28 cellular contexts compared by ENCODE assay signal in genomic region chr4:55031158-55031557, GRCh38.
"Had no signal": no experiment of that assay in that cellular context is flagged by ENCODE, and none has a peak within 500 bp of the region (broad histone marks: within the 10 kb centered on the region; RNA-seq: fewer than 3 reads in every experiment).

No MANE protein-coding gene starts in this region.

- H3K36me3 ChIP-seq: gastrocnemius medialis, neural progenitor cell, prostate gland, right atrium auricular region, sigmoid colon, spleen, tibial artery had no signal

- H3K4me3 ChIP-seq: gastrocnemius medialis, lung, mucosa of descending colon, neural progenitor cell, prostate gland, right atrium auricular region, sigmoid colon, spleen, testis, tibial artery had no signal

- ATAC-seq: effector memory CD8-positive, alpha-beta T cell; gastrocnemius medialis; left colon; left ventricle myocardium superior; mucosa of descending colon; natural killer cell treated with Interleukin-12 subunit alpha and Interleukin-12 subunit beta and Interleukin-15 and Interleukin-18, amount 100 ng/mL, for 72 hours; stimulated activated memory B cell treated with anti-CD40 and anti-IgM and Interleukin-4, amounts not matched to agents 10 μg/mL and 1 μg/mL and 100 μg/mL, for 72 hours; stimulated activated naive CD8-positive, alpha-beta T cell treated with anti-CD3 and anti-CD28 coated beads, Interleukin-15, Interleukin-2, amounts not matched to agents 100 U/mL and 50 U/mL, for 24 hours had no signal

- H3K9me3 ChIP-seq: gastrocnemius medialis, mucosa of descending colon, prostate gland, right atrium auricular region, sigmoid colon, spleen, testis, tibial artery had no signal

- H3K27me3 ChIP-seq: gastrocnemius medialis, right atrium auricular region, sigmoid colon, testis, tibial artery had no signal

- H3K4me1 ChIP-seq: gastrocnemius medialis, parathyroid adenoma, sigmoid colon, spleen, testis had no signal

- H3K27ac ChIP-seq: gastrocnemius medialis, neural progenitor cell, parathyroid adenoma, right atrium auricular region, sigmoid colon, spleen, testis, tibial artery had no signal

- DNase-seq: cerebellar nuclear complex; cortex of kidney; effector memory CD8-positive, alpha-beta T cell; foreskin fibroblast; gastrocnemius medialis; hypothalamus; immature natural killer cell; islet precursor cell; kidney glomerular epithelial cell; left colon; left ventricle myocardium superior; mesenchymal stem cell; mucosa of descending colon; naive B cell; sigmoid colon; spleen; stimulated activated CD4-positive, alpha-beta T cell treated with anti-CD3 and anti-CD28 coated beads, Interleukin-4, amount 100 ng/mL, for 4 hours; stimulated activated naive CD8-positive, alpha-beta T cell treated with anti-CD3 and anti-CD28 coated beads, Interleukin-15, Interleukin-2, amounts not matched to agents 100 U/mL and 50 U/mL, for 24 hours; substantia nigra; testis; tibial artery had no signal
